ENCODE assay signal across 9 cellular contexts in the genomic region with DNA sequence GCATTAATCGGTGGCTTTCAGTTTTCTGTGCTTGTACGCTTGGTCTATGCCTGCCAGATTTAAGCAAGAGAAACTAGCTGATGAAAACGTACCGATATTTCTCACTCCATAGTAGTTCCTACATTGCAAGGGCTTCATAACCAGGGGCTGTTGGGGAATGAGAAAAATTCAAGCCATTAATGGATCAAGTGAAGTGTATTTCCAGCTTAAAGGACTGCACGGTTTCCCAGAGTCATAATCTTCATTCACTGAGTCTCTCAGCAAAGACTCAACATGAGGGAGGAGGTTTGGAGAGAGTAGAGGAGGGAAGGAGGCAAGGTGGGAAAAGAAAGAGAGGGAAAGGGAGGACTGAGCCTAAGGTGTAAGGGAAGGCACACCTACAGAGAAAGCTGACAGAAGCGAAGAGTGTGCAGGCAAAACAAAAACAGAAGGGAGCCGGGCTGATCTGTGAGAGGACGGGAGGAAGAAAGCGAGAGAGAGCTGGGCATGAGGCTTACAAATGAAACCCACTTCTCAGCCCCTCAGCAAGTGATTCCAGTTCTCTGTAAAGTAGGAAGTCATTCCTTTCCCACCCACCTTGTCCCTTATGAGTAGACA. TPM values are rescaled to one million over a fixed set of nuclear protein-coding genes. Genes with fewer than 3 reads are reported as not detected.
DNase-seq lines count a peak whose midpoint lies in the region; ATAC-seq and TF ChIP-seq lines count a peak whose summit lies in the region.
"Had no signal": no experiment of that assay in that cellular context is flagged by ENCODE, and none has a peak within 500 bp of the region (broad histone marks: within the 10 kb centered on the region; RNA-seq: fewer than 3 reads in every experiment).

No MANE protein-coding gene starts in this region.

- peaks cover 15% of the 10 kb centered on the region for H3K9me3 Mint-ChIP-seq in activated naive CD8-positive, alpha-beta T cell (ENCODE audit: low read depth)

- intact Hi-C loops in lower lobe of right lung (cut with DNase I), result no loop called here

- H3K27ac ChIP-seq in lower lobe of right lung, result peak overlapping the region; percentile 86

- peak overlapping the region; percentile 99 for H3K4me3 Mint-ChIP-seq in activated naive CD8-positive, alpha-beta T cell

- no peaks in the 10 kb centered on the region for H3K27me3 ChIP-seq in lower lobe of right lung (ENCODE audit: low read depth)

- peak overlapping the region; percentile 59 for H3K4me3 ChIP-seq in lower lobe of right lung

- peaks cover 82% of the 10 kb centered on the region for H3K4me1 Mint-ChIP-seq in activated naive CD8-positive, alpha-beta T cell (ENCODE audit: low read depth)

- no peaks in the 10 kb centered on the region for H3K9me3 ChIP-seq in lower lobe of right lung

- peak; percentile 57 for ATAC-seq in GM18511 (IDR thresholded peaks at IDR 0.05; ENCODE audit: unreplicated experiment)
- ATAC-seq in HG03045 (IDR thresholded peaks at IDR 0.05; ENCODE audit: unreplicated experiment), result peak; percentile 38
- ATAC-seq in lower lobe of right lung, result peak; percentile 30 to 68

- no peak for TF ChIP-seq CTCF in lower lobe of right lung (IDR thresholded peaks at IDR 0.05)

- H3K4me1 ChIP-seq in lower lobe of right lung, result peaks cover 36% of the 10 kb centered on the region

- H3K27ac Mint-ChIP-seq in activated naive CD8-positive, alpha-beta T cell, result peak overlapping the region; percentile 100

- H3K36me3 Mint-ChIP-seq in activated naive CD8-positive, alpha-beta T cell, result peaks cover 49% of the 10 kb centered on the region

- DNase-seq in lower lobe of right lung, result no peak
- no peak for DNase-seq in NCI-H187 (lab: John Stamatoyannopoulos, UW)
- DNase-seq in activated gamma-delta T cell treated with Interleukin-2 at 50 U/mL for 16 hours, result no peak
- no peak for DNase-seq in UCSD-AML1 (lab: John Stamatoyannopoulos, UW; ENCODE audit: unreplicated experiment)
- DNase-seq in T-helper 9 cell, result no peak

- H3K36me3 ChIP-seq in lower lobe of right lung, result peaks cover 18% of the 10 kb centered on the region

- H3K27me3 Mint-ChIP-seq in activated naive CD8-positive, alpha-beta T cell, result no peaks in the 10 kb centered on the region

RNA-seq across cellular contexts. Expression of a gene that starts 0.6 kb away (rescaled TPM):
- total RNA-seq in lower lobe of right lung, result 46.9 TPM

RNA-seq across cellular contexts. Expression of a gene that starts 30.3 kb away (rescaled TPM):
- total RNA-seq in lower lobe of right lung, result 18.8 TPM
- total RNA-seq: NCI-H460 had no signal

RNA-seq across cellular contexts. Expression of a gene that starts 51.1 kb away (rescaled TPM):
- total RNA-seq in lower lobe of right lung, result 31.9 TPM
- total RNA-seq: NCI-H460 had no signal

RNA-seq across cellular contexts. Expression of a gene that starts 53.9 kb away (rescaled TPM):
- 69.3 TPM for total RNA-seq in lower lobe of right lung
- total RNA-seq: NCI-H460 had no signal
